Comparison of ENCODE assay signal across 8 cellular contexts in the genomic region with DNA sequence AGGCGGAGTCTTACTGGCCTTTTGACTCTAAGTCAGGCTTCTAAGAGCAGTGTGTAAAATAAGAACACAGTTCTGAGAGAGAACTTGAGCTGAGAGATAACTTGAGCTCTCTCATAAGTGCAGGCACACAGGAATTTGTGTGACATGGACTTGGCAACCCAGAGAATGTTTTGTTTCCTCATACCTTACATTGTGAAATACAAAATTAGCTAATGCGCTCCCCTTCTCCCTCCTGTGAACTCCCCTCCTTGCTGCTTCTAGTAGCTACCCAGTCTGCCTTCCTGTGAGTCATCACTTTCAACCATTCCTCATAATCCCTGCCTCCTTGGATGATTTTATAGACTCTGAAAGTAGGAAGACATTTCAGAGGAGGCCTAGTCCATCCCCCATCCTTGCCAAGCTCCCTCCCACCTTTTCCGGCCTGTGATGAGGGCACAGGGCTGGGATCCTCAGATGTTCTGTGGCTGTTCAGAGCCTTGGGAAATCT. TPM values are rescaled to one million over a fixed set of nuclear protein-coding genes. Genes with fewer than 3 reads are reported as not detected.
DNase-seq lines count a peak whose midpoint lies in the region; ATAC-seq and TF ChIP-seq lines count a peak whose summit lies in the region.

No MANE protein-coding gene starts in this region.

- intact Hi-C loops in activated naive CD4-positive, alpha-beta T cell treated with anti-CD3 and anti-CD28 coated beads for 36 hours (cut with micrococcal nuclease) = no loop called here

- H3K27me3 Mint-ChIP-seq in activated naive CD4-positive, alpha-beta T cell treated with anti-CD3 and anti-CD28 coated beads for 36 hours (ENCODE audit: low read depth) = no peaks in the 10 kb centered on the region

- H3K4me3 ChIP-seq in foreskin fibroblast (ENCODE audit: low read depth in 1 of 2, low read length in 2 of 2) = no peak overlapping the region
- no peak overlapping the region for H3K4me3 ChIP-seq in retinal pigment epithelial cell (ENCODE audit: low read length)

- CTCF ChIA-PET in activated naive CD4-positive, alpha-beta T cell treated with anti-CD3 and anti-CD28 coated beads for 36 hours (lab: Charles Lee) = no interaction called here

- no peaks in the 10 kb centered on the region for H3K4me1 Mint-ChIP-seq in activated naive CD4-positive, alpha-beta T cell treated with anti-CD3 and anti-CD28 coated beads for 36 hours (ENCODE audit: low read depth)

- H3K4me3 Mint-ChIP-seq in activated naive CD4-positive, alpha-beta T cell treated with anti-CD3 and anti-CD28 coated beads for 36 hours = no peak overlapping the region

- DNase-seq in GF-D8 (lab: John Stamatoyannopoulos, UW) (peak; percentile 40), SIG-M5 treated with dmso at 0.1 percent for 504 hours (lab: John Stamatoyannopoulos, UW; ENCODE audit: unreplicated experiment) (peak; percentile 99), foreskin fibroblast (peak; percentile 96), retinal pigment epithelial cell (ENCODE audit: low read depth) (peak; percentile 88), NCI-H146 treated with DMSO at 0.1 percent for 48 hours (lab: John Stamatoyannopoulos, UW; ENCODE audit: unreplicated experiment) (no peak)
- DNase-seq in activated naive CD4-positive, alpha-beta T cell treated with anti-CD3 and anti-CD28 coated beads for 36 hours = no peak

- no peaks in the 10 kb centered on the region for H3K36me3 Mint-ChIP-seq in activated naive CD4-positive, alpha-beta T cell treated with anti-CD3 and anti-CD28 coated beads for 36 hours (ENCODE audit: low read depth)

- no peak overlapping the region for H3K27ac Mint-ChIP-seq in activated naive CD4-positive, alpha-beta T cell treated with anti-CD3 and anti-CD28 coated beads for 36 hours

- ATAC-seq in GM18909 (IDR thresholded peaks at IDR 0.05; ENCODE audit: poor library complexity, unreplicated experiment) (no peak), HG03025 (IDR thresholded peaks at IDR 0.05; ENCODE audit: low FRiP score, unreplicated experiment) (no peak)

- TF ChIP-seq CTCF in foreskin fibroblast (IDR thresholded peaks at IDR 0.05; ENCODE audit: low read depth, low read length) (no peak), retinal pigment epithelial cell (conservative IDR thresholded peaks at IDR 0.05; ENCODE audit: low read depth, low read length) (no peak)

- no peaks in the 10 kb centered on the region for H3K9me3 Mint-ChIP-seq in activated naive CD4-positive, alpha-beta T cell treated with anti-CD3 and anti-CD28 coated beads for 36 hours

RNA-seq across cellular contexts. Expression of a gene that starts 22.6 kb away (rescaled TPM):
- not detected for total RNA-seq in activated naive CD4-positive, alpha-beta T cell treated with anti-CD3 and anti-CD28 coated beads for 36 hours

RNA-seq across cellular contexts. Expression of a gene that starts 27.0 kb away (rescaled TPM):
- total RNA-seq in activated naive CD4-positive, alpha-beta T cell treated with anti-CD3 and anti-CD28 coated beads for 36 hours = 10 to 100 TPM; 33.0 to 37.5 TPM

Comparison
In these comparisons a context has a peak if more than half of its experiments do, and no peak if none do; other contexts are left out.
1. DNase-seq: peak in GF-D8 (single experiment), SIG-M5 treated with dmso at 0.1 percent for 504 hours (single experiment), foreskin fibroblast (2 of 2) and retinal pigment epithelial cell (single experiment); none in NCI-H146 treated with DMSO at 0.1 percent for 48 hours (single experiment) and activated naive CD4-positive, alpha-beta T cell treated with anti-CD3 and anti-CD28 coated beads for 36 hours (single experiment).